Comparison of ENCODE assay signal across 8 cellular contexts in the genomic region with DNA sequence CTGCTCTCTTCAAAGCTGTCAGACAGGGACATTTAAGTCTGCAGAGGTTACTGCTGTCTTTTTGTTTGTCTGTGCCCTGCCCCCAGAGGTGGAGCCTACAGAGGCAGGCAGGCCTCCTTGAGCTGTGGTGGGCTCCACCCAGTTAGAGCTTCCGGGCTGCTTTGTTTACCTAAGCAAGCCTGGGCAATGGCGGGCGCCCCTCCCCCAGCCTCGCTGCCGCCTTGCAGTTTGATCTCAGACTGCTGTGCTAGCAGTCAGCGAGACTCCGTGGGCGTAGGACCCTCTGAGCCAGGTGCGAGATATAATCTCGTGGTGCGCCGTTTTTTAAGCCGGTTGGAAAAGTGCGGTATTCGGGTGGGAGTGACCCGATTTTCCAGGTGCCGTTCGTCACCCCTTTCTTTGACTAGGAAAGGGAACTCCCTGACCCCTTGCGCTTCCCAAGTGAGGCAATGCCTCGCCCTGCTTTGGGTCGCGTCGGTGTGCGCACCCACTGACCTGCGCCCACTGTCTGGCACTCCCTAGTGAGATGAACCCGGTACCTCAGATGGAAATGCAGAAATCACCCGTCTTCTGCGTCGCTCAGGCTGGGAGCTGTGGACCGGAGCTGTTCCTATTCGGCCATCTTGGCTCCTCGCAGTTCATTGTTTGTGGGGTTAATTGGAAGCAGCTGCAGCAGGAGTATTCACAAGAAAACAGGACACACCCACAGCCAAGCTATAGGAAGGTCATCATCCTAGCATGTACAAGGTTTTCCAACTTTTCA. TPM values are rescaled to one million over a fixed set of nuclear protein-coding genes. Genes with fewer than 3 reads are reported as not detected.
"Had no signal": no experiment of that assay in that cellular context is flagged by ENCODE, and none has a peak within 500 bp of the region (broad histone marks: within the 10 kb centered on the region; RNA-seq: fewer than 3 reads in every experiment).

No MANE protein-coding gene starts in this region.

RNA-seq across cellular contexts. Expression of a gene that starts 49.5 kb away (rescaled TPM):
- total RNA-seq: activated CD8-positive, alpha-beta T cell treated with anti-CD3 and anti-CD28 coated beads for 36 hours; activated naive CD8-positive, alpha-beta T cell treated with anti-CD3 and anti-CD28 coated beads for 36 hours; body of pancreas; colonic mucosa; esophagus squamous epithelium; frontal cortex; myocyte; urinary bladder had no signal
